1 cellular context compared by ENCODE assay signal in genomic region chr5:31531888-31532710, GRCh38.
A peak's percentile ranks its signal among the peaks of the same experiment; 100 is the strongest.
TF ChIP-seq lines count a peak whose summit lies in the region.

C5orf22 (plus strand) TSS chr5:31532301; CDS start chr5:31532393, 92 bp downstream.
A gene with protein sequence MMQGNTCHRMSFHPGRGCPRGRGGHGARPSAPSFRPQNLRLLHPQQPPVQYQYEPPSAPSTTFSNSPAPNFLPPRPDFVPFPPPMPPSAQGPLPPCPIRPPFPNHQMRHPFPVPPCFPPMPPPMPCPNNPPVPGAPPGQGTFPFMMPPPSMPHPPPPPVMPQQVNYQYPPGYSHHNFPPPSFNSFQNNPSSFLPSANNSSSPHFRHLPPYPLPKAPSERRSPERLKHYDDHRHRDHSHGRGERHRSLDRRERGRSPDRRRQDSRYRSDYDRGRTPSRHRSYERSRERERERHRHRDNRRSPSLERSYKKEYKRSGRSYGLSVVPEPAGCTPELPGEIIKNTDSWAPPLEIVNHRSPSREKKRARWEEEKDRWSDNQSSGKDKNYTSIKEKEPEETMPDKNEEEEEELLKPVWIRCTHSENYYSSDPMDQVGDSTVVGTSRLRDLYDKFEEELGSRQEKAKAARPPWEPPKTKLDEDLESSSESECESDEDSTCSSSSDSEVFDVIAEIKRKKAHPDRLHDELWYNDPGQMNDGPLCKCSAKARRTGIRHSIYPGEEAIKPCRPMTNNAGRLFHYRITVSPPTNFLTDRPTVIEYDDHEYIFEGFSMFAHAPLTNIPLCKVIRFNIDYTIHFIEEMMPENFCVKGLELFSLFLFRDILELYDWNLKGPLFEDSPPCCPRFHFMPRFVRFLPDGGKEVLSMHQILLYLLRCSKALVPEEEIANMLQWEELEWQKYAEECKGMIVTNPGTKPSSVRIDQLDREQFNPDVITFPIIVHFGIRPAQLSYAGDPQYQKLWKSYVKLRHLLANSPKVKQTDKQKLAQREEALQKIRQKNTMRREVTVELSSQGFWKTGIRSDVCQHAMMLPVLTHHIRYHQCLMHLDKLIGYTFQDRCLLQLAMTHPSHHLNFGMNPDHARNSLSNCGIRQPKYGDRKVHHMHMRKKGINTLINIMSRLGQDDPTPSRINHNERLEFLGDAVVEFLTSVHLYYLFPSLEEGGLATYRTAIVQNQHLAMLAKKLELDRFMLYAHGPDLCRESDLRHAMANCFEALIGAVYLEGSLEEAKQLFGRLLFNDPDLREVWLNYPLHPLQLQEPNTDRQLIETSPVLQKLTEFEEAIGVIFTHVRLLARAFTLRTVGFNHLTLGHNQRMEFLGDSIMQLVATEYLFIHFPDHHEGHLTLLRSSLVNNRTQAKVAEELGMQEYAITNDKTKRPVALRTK (N-terminal part only) (minus strand): TSS chr5:31532093. CDS start chr5:31529059, 3,034 bp downstream.

TF ChIP-seq in HEK293, 187 proteins besides CTCF, POLR2A, EP300 and RAD21 (continued from another document and continues in another):
- TF ChIP-seq, protein P1, sequence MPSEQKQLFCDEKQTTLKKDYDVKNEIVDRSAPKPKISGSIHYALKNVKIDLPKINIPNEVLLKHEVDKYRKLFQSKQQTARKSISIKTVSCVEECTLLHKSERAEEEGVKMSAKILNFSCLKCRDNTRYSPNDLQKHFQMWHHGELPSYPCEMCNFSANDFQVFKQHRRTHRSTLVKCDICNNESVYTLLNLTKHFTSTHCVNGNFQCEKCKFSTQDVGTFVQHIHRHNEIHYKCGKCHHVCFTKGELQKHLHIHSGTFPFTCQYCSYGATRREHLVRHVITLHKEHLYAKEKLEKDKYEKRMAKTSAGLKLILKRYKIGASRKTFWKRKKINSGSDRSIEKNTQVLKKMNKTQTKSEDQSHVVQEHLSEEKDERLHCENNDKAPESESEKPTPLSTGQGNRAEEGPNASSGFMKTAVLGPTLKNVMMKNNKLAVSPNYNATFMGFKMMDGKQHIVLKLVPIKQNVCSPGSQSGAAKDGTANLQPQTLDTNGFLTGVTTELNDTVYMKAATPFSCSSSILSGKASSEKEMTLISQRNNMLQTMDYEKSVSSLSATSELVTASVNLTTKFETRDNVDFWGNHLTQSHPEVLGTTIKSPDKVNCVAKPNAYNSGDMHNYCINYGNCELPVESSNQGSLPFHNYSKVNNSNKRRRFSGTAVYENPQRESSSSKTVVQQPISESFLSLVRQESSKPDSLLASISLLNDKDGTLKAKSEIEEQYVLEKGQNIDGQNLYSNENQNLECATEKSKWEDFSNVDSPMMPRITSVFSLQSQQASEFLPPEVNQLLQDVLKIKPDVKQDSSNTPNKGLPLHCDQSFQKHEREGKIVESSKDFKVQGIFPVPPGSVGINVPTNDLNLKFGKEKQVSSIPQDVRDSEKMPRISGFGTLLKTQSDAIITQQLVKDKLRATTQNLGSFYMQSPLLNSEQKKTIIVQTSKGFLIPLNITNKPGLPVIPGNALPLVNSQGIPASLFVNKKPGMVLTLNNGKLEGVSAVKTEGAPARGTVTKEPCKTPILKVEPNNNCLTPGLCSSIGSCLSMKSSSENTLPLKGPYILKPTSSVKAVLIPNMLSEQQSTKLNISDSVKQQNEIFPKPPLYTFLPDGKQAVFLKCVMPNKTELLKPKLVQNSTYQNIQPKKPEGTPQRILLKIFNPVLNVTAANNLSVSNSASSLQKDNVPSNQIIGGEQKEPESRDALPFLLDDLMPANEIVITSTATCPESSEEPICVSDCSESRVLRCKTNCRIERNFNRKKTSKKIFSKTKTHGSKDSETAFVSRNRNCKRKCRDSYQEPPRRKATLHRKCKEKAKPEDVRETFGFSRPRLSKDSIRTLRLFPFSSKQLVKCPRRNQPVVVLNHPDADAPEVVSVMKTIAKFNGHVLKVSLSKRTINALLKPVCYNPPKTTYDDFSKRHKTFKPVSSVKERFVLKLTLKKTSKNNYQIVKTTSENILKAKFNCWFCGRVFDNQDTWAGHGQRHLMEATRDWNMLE (tag by site-specific recombination; conservative IDR thresholded peaks at IDR 0.05; ENCODE audit: low read depth) = peak; percentile 98
- TF ChIP-seq HIC1 (tag by site-specific recombination; IDR thresholded peaks at IDR 0.05) (no peak), REPIN1 (tag by site-specific recombination; IDR thresholded peaks at IDR 0.05; ENCODE audit: low read depth) (no peak), ZNF585B (tag by site-specific recombination; IDR thresholded peaks at IDR 0.05) (no peak), ZBTB20 (tag by site-specific recombination; IDR thresholded peaks at IDR 0.05) (peak; percentile 78), GLIS1 (tag by site-specific recombination; IDR thresholded peaks at IDR 0.05) (peak; percentile 92), ZNF121 (tag by site-specific recombination; IDR thresholded peaks at IDR 0.05) (no peak), ZNF544 (tag by site-specific recombination; IDR thresholded peaks at IDR 0.05) (no peak), MZF1 (tag by site-specific recombination; IDR thresholded peaks at IDR 0.05; ENCODE audit: borderline replicate concordance) (no peak; the same call in 1 of the 2 replicates), ZNF350 (tag by site-specific recombination; IDR thresholded peaks at IDR 0.05) (no peak; the same call in 1 of the 2 replicates), ZNF280C (tag by site-specific recombination; IDR thresholded peaks at IDR 0.05) (no peak), ZNF561 (tag by site-specific recombination; IDR thresholded peaks at IDR 0.05; ENCODE audit: borderline replicate concordance) (no peak), ZIC2 (tag by site-specific recombination; IDR thresholded peaks at IDR 0.05) (peak; percentile 56; the same call in 1 of the 2 replicates), ZBTB6 (tag by site-specific recombination; IDR thresholded peaks at IDR 0.05) (peak; percentile 26; the same call in 1 of the 2 replicates), ZSCAN23 (tag by site-specific recombination; IDR thresholded peaks at IDR 0.05) (no peak), PRDM2 (tag by site-specific recombination; IDR thresholded peaks at IDR 0.05; ENCODE audit: borderline replicate concordance) (no peak), ZNF701 (tag by site-specific recombination; IDR thresholded peaks at IDR 0.05) (no peak), ZNF660 (tag by site-specific recombination; IDR thresholded peaks at IDR 0.05) (peak; percentile 64; the same call in 1 of the 2 replicates), ZNF174 (tag by site-specific recombination; IDR thresholded peaks at IDR 0.05) (no peak), ZNF366 (tag by site-specific recombination; conservative IDR thresholded peaks at IDR 0.05) (peak; percentile 70)
- TF ChIP-seq, protein P2, sequence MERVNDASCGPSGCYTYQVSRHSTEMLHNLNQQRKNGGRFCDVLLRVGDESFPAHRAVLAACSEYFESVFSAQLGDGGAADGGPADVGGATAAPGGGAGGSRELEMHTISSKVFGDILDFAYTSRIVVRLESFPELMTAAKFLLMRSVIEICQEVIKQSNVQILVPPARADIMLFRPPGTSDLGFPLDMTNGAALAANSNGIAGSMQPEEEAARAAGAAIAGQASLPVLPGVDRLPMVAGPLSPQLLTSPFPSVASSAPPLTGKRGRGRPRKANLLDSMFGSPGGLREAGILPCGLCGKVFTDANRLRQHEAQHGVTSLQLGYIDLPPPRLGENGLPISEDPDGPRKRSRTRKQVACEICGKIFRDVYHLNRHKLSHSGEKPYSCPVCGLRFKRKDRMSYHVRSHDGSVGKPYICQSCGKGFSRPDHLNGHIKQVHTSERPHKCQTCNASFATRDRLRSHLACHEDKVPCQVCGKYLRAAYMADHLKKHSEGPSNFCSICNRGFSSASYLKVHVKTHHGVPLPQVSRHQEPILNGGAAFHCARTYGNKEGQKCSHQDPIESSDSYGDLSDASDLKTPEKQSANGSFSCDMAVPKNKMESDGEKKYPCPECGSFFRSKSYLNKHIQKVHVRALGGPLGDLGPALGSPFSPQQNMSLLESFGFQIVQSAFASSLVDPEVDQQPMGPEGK (tag by site-specific recombination; IDR thresholded peaks at IDR 0.05) = peak; percentile 36; the same call in 1 of the 2 replicates
- TF ChIP-seq, protein P3, sequence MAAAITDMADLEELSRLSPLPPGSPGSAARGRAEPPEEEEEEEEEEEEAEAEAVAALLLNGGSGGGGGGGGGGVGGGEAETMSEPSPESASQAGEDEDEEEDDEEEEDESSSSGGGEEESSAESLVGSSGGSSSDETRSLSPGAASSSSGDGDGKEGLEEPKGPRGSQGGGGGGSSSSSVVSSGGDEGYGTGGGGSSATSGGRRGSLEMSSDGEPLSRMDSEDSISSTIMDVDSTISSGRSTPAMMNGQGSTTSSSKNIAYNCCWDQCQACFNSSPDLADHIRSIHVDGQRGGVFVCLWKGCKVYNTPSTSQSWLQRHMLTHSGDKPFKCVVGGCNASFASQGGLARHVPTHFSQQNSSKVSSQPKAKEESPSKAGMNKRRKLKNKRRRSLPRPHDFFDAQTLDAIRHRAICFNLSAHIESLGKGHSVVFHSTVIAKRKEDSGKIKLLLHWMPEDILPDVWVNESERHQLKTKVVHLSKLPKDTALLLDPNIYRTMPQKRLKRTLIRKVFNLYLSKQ (tag by site-specific recombination; IDR thresholded peaks at IDR 0.05; ENCODE audit: borderline replicate concordance) = no peak
- TF ChIP-seq, protein P4, sequence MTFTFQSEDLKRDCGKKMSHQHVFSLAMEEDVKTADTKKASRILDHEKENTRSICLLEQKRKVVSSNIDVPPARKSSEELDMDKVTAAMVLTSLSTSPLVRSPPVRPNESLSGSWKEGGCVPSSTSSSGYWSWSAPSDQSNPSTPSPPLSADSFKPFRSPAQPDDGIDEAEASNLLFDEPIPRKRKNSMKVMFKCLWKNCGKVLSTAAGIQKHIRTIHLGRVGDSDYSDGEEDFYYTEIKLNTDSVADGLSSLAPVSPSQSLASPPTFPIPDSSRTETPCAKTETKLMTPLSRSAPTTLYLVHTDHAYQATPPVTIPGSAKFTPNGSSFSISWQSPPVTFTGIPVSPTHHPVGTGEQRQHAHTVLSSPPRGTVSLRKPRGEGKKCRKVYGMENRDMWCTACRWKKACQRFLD (tag by site-specific recombination; IDR thresholded peaks at IDR 0.05) = no peak
